22 cellular contexts compared by ENCODE assay signal in genomic region chr1:52123622-52124021, GRCh38.
"Had no signal": no experiment of that assay in that cellular context is flagged by ENCODE, and none has a peak within 500 bp of the region (broad histone marks: within the 10 kb centered on the region; RNA-seq: fewer than 3 reads in every experiment).

No MANE protein-coding gene starts in this region.

- H3K27me3 ChIP-seq: colonic mucosa, dorsolateral prefrontal cortex, esophagus muscularis mucosa, foreskin keratinocyte, left lung had no signal

- H3K27ac ChIP-seq: colonic mucosa, dorsolateral prefrontal cortex, esophagus muscularis mucosa, foreskin keratinocyte, gastroesophageal sphincter, heart left ventricle, hepatocyte, left lung, lower lobe of right lung had no signal

- H3K4me2 ChIP-seq: hepatocyte had no signal

- ATAC-seq: foreskin keratinocyte, gastroesophageal sphincter, heart left ventricle, left cardiac atrium, left lung, left ventricle myocardium superior, lower lobe of right lung, mucosa of descending colon had no signal

- H3K79me2 ChIP-seq: hepatocyte had no signal

- H3K4me1 ChIP-seq: colonic mucosa, esophagus muscularis mucosa, foreskin keratinocyte, gastroesophageal sphincter, heart left ventricle, left lung, lower lobe of right lung had no signal

- H2AFZ ChIP-seq: hepatocyte had no signal

- H3K4me3 ChIP-seq: colonic mucosa, dorsolateral prefrontal cortex, esophagus muscularis mucosa, gastroesophageal sphincter, heart left ventricle, hepatocyte, left lung, lower lobe of right lung, mucosa of descending colon had no signal

- FAIRE-seq: endothelial cell of umbilical vein, frontal cortex, islet of Langerhans, keratinocyte had no signal

- DNase-seq: colonic mucosa; dermis blood vessel endothelial cell; dorsolateral prefrontal cortex; effector CD4-positive, alpha-beta T cell; effector memory CD4-positive, alpha-beta T cell; foreskin keratinocyte; heart left ventricle; hypothalamus; left cardiac atrium; left lung; left ventricle myocardium superior; lower lobe of right lung; mesenchymal stem cell; mucosa of descending colon; naive B cell had no signal

- H3K36me3 ChIP-seq: colonic mucosa, esophagus muscularis mucosa, gastroesophageal sphincter, heart left ventricle, left lung, lower lobe of right lung had no signal

- H3K9me3 ChIP-seq: colonic mucosa, esophagus muscularis mucosa, gastroesophageal sphincter, heart left ventricle, left lung, lower lobe of right lung, mucosa of descending colon had no signal
